1 cellular context compared by ENCODE assay signal in genomic region chr12:47799357-47799955, GRCh38.
TF ChIP-seq lines count a peak whose summit lies in the region.

No MANE protein-coding gene starts in this region.

TF ChIP-seq in IMR-90, 13 proteins besides CTCF, POLR2A, EP300 and RAD21:
- TF ChIP-seq SMC3 (IDR thresholded peaks at IDR 0.05; ENCODE audit: low read depth, low read length) (no peak), ELK1 (IDR thresholded peaks at IDR 0.05; ENCODE audit: borderline replicate concordance, low read depth, low read length) (no peak), CHD1 (IDR thresholded peaks at IDR 0.05; ENCODE audit: low read depth, low read length) (no peak)
